In genomic region chr22:21417806-21418205, GRCh38 we compare ENCODE assay signal across 8 cellular contexts. TPM values are rescaled to one million over a fixed set of nuclear protein-coding genes. Genes with fewer than 3 reads are reported as not detected.
DNase-seq lines count a peak whose midpoint lies in the region; ATAC-seq and TF ChIP-seq lines count a peak whose summit lies in the region.
"Not testable (repeated sequence)": the region's sequence is repeated elsewhere in the genome, so short reads cannot be mapped to it uniquely, and the experiment has no call there.

No MANE protein-coding gene starts in this region.

- ATAC-seq in HG03460 (IDR thresholded peaks at IDR 0.05; ENCODE audit: unreplicated experiment) (peak; percentile 29), omental fat pad (ENCODE audit: low FRiP score) (peak; percentile 48)
- peak; percentile 11 for ATAC-seq in activated CD4-positive, alpha-beta T cell treated with anti-CD3 and anti-CD28 coated beads for 36 hours
- not testable (repeated sequence) for ATAC-seq in thoracic aorta (ENCODE audit: insufficient number of reproducible peaks, low FRiP score, low read depth)

- H3K36me3 Mint-ChIP-seq in activated CD4-positive, alpha-beta T cell treated with anti-CD3 and anti-CD28 coated beads for 36 hours (ENCODE audit: low read depth); brain: not testable (repeated sequence)

- H3K27ac ChIP-seq in left ventricle myocardium inferior (replicated peaks), result peak overlapping the region; percentile 62
- not testable (repeated sequence) for H3K27ac ChIP-seq in thoracic aorta

- not testable (repeated sequence) for H3K4me1 ChIP-seq in HAP-1; left ventricle myocardium inferior; thoracic aorta (ENCODE audit: control insufficient read depth in 1 of 2, low read depth in 2 of 2)

- not testable (repeated sequence) for H3K9me3 ChIP-seq in HAP-1; left ventricle myocardium inferior (replicated peaks); thoracic aorta

- H3K9me3 Mint-ChIP-seq in activated CD4-positive, alpha-beta T cell treated with anti-CD3 and anti-CD28 coated beads for 36 hours (ENCODE audit: low read depth); brain: not testable (repeated sequence)

- in situ Hi-C loops in HAP-1 (cut with MboI; ENCODE audit: low sequenced_read_pairs), result not testable (repeated sequence)

- H3K4me3 ChIP-seq in GM12875 (ENCODE audit: low read depth, low read length), result peak overlapping the region; percentile 51
- H3K4me3 ChIP-seq in HAP-1, result peak overlapping the region; percentile 40
- H3K4me3 ChIP-seq in left ventricle myocardium inferior, result peak overlapping the region; percentile 66
- peak overlapping the region; percentile 50 for H3K4me3 ChIP-seq in thoracic aorta

- H3K27ac Mint-ChIP-seq in activated CD4-positive, alpha-beta T cell treated with anti-CD3 and anti-CD28 coated beads for 36 hours, result not testable (repeated sequence)
- peak overlapping the region in 1 of 5 experiments; percentile 68 for H3K27ac Mint-ChIP-seq in brain

- POLR2A ChIA-PET in activated CD4-positive, alpha-beta T cell treated with anti-CD3 and anti-CD28 coated beads for 36 hours (lab: Charles Lee), result not testable (repeated sequence)

- CTCF ChIA-PET in activated CD4-positive, alpha-beta T cell treated with anti-CD3 and anti-CD28 coated beads for 36 hours (lab: Charles Lee), result not testable (repeated sequence)

- TF ChIP-seq CTCF in GM12875 (IDR thresholded peaks at IDR 0.05; ENCODE audit: borderline replicate concordance, insufficient read depth, low read depth, low read length); brain (conservative IDR thresholded peaks at IDR 0.05); left ventricle myocardium inferior (IDR thresholded peaks at IDR 0.05; ENCODE audit: borderline replicate concordance); omental fat pad (IDR thresholded peaks at IDR 0.05); thoracic aorta (IDR thresholded peaks at IDR 0.05): not testable (repeated sequence)

- H3K4me3 Mint-ChIP-seq in activated CD4-positive, alpha-beta T cell treated with anti-CD3 and anti-CD28 coated beads for 36 hours, result peak overlapping the region; percentile 60
- peak overlapping the region; percentile 56 to 82 (median 75) for H3K4me3 Mint-ChIP-seq in brain

- not testable (repeated sequence) for H3K27me3 Mint-ChIP-seq in activated CD4-positive, alpha-beta T cell treated with anti-CD3 and anti-CD28 coated beads for 36 hours; brain

- H3K4me1 Mint-ChIP-seq in activated CD4-positive, alpha-beta T cell treated with anti-CD3 and anti-CD28 coated beads for 36 hours; brain: not testable (repeated sequence)

- intact Hi-C loops in activated CD4-positive, alpha-beta T cell treated with anti-CD3 and anti-CD28 coated beads for 36 hours (cut with DNase I, micrococcal nuclease); left ventricle myocardium inferior (cut with micrococcal nuclease): not testable (repeated sequence)

- not testable (repeated sequence) for H3K36me3 ChIP-seq in HAP-1 (replicated peaks); left ventricle myocardium inferior; thoracic aorta

- H3K27me3 ChIP-seq in HAP-1 (ENCODE audit: low read depth); left ventricle myocardium inferior (ENCODE audit: low read depth); thoracic aorta (replicated peaks; ENCODE audit: insufficient read depth): not testable (repeated sequence)

- peak in 1 of 2 experiments; percentile 58 for DNase-seq in HAP-1 (ENCODE audit: low spot score in 2 of 2)
- DNase-seq in activated CD4-positive, alpha-beta T cell treated with anti-CD3 and anti-CD28 coated beads for 36 hours, result peak; percentile 56
- peak; percentile 31 for DNase-seq in left ventricle myocardium inferior
- DNase-seq in omental fat pad (ENCODE audit: low spot score); thoracic aorta (ENCODE audit: low spot score): not testable (repeated sequence)

RNA-seq across cellular contexts. Expression of gene HIC2, which starts 0.6 kb away (rescaled TPM):
- total RNA-seq in activated CD4-positive, alpha-beta T cell treated with anti-CD3 and anti-CD28 coated beads for 36 hours, result 1 to 10 TPM; 4.1 to 4.2 TPM
- 1.7 TPM for polyA plus RNA-seq in brain (ENCODE audit: insufficient read depth, low read depth, low replicate concordance)
- total RNA-seq in left ventricle myocardium inferior (1.5 TPM), omental fat pad (1 to 10 TPM; 4.4 to 9.2 (median 5.6) TPM), thoracic aorta (1 to 10 TPM; 2.8 to 8.2 TPM)

RNA-seq across cellular contexts. Expression of gene RIMBP3B, which starts 34.3 kb away (rescaled TPM):
- under 1 TPM; 0.35 to 0.41 TPM for total RNA-seq in activated CD4-positive, alpha-beta T cell treated with anti-CD3 and anti-CD28 coated beads for 36 hours
- polyA plus RNA-seq in brain (ENCODE audit: insufficient read depth, low read depth, low replicate concordance), result 0.34 TPM
- not detected for total RNA-seq in left ventricle myocardium inferior
- total RNA-seq in omental fat pad, result not detected
- not detected for total RNA-seq in thoracic aorta

RNA-seq across cellular contexts. Expression of gene TMEM191C, which starts 49.4 kb away (rescaled TPM):
- 1 to 10 TPM; 1.0 to 1.1 TPM for total RNA-seq in activated CD4-positive, alpha-beta T cell treated with anti-CD3 and anti-CD28 coated beads for 36 hours
- polyA plus RNA-seq in brain (ENCODE audit: insufficient read depth, low read depth, low replicate concordance), result 0.54 TPM
- total RNA-seq in left ventricle myocardium inferior, result 1.5 TPM
- total RNA-seq in omental fat pad, result 1 to 10 TPM in 2 of 4 donors, under 1 TPM in 2; 0.31 to 3.8 (median 0.87) TPM
- under 1 TPM; 0.27 to 0.63 TPM for total RNA-seq in thoracic aorta
